ENCODE assay signal across 1 cellular context in genomic region chr9:2134391-2134790, GRCh38.
TF ChIP-seq lines count a peak whose summit lies in the region.

No MANE protein-coding gene starts in this region.

TF ChIP-seq in IMR-90, 13 proteins besides CTCF, POLR2A, EP300 and RAD21 (continued from another document):
- TF ChIP-seq MAFK (IDR thresholded peaks at IDR 0.05; ENCODE audit: low read depth, low read length), result no peak
- TF ChIP-seq CEBPB (IDR thresholded peaks at IDR 0.05; ENCODE audit: low read depth, low read length), result 0 out of 2 replicates have a peak, but pooled peaks have one; percentile 18
